Comparison of ENCODE assay signal across 25 cellular contexts in the genomic region with DNA sequence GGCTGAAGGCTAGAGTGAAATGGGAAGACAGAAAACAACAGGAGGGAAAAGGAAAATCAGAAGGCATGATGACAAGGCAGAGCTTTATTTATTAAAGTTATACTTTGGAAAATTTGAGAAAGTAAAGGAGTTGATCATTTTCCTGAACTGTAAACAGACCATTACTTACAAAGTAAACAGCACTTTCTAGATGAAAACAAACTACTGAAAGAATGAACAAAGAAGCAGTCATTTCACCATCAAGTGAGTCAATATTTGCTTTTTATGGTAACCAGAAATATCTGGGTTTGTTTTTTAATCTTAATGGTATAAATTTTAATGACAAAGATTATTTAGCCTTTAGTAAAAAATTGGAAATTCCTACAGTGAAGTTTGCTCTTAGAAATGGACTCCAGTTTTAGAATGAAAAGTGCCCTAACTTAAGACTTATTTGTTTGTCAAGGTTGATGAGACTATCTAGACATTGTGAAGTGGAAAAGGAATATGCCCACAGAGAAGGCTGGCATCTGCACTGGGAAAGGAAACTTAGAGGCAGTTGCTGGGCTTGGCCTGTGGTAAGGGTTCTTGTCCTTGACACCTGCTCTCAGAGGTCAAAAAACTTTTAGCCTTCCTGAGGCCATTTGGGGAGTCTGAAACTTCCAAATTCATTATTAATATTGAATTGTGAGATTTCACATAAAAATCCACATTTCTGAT. TPM values are rescaled to one million over a fixed set of nuclear protein-coding genes. Genes with fewer than 3 reads are reported as not detected.
"Had no signal": no experiment of that assay in that cellular context is flagged by ENCODE, and none has a peak within 500 bp of the region (broad histone marks: within the 10 kb centered on the region; RNA-seq: fewer than 3 reads in every experiment).

No MANE protein-coding gene starts in this region.

- H3K4me1 ChIP-seq: esophagus squamous epithelium, foreskin keratinocyte, parathyroid adenoma, psoas muscle, suprapubic skin, thyroid gland, upper lobe of left lung, vagina had no signal

- H3K4me2 ChIP-seq: hepatocyte had no signal

- H3K36me3 ChIP-seq: esophagus squamous epithelium, right lobe of liver, suprapubic skin, thyroid gland, upper lobe of left lung, vagina had no signal

- H3K27ac ChIP-seq: esophagus squamous epithelium, foreskin keratinocyte, hepatocyte, parathyroid adenoma, psoas muscle, right lobe of liver, suprapubic skin, thyroid gland, upper lobe of left lung, vagina had no signal

- H3K9me3 ChIP-seq: esophagus squamous epithelium, right lobe of liver, suprapubic skin, thyroid gland, vagina had no signal

- DNase-seq: effector memory CD8-positive, alpha-beta T cell; esophagus squamous epithelium; foreskin keratinocyte; left colon; left ventricle myocardium superior; mesendoderm; naive thymus-derived CD4-positive, alpha-beta T cell; nephron progenitor cell; psoas muscle; retina; right lobe of liver; stimulated activated CD4-positive, alpha-beta T cell treated with anti-CD3 and anti-CD28 coated beads, Interleukin-4, amount 100 ng/mL, for 1 hour; stimulated activated CD8-positive, alpha-beta memory T cell treated with anti-CD3 and anti-CD28 coated beads, Interleukin-4, amount 100 ng/mL, for 48 hours; stimulated activated naive CD8-positive, alpha-beta T cell treated with anti-CD3 and anti-CD28 coated beads, Interleukin-15, Interleukin-2, amounts not matched to agents 100 U/mL and 50 U/mL, for 24 hours; thyroid gland; upper lobe of left lung had no signal

- H3K27ac Mint-ChIP-seq: dendritic cell treated with granulocyte-macrophage colony-stimulating factor and Interleukin-4, amounts not matched to agents 40 ng/mL and 50 ng/mL, for 4 days; effector memory CD8-positive, alpha-beta T cell; nephron progenitor cell; stimulated activated effector memory CD8-positive, alpha-beta T cell treated with anti-CD3 and anti-CD28 coated beads, Interleukin-12 subunit alpha, Interleukin-12 subunit beta, amount 100 ng/mL, for 72 hours had no signal

- H3K27me3 ChIP-seq: esophagus squamous epithelium, hepatocyte, right lobe of liver, suprapubic skin, thyroid gland, upper lobe of left lung, vagina had no signal

- H3K4me3 Mint-ChIP-seq: dendritic cell treated with granulocyte-macrophage colony-stimulating factor and Interleukin-4, amounts not matched to agents 40 ng/mL and 50 ng/mL, for 4 days; effector memory CD8-positive, alpha-beta T cell; naive thymus-derived CD4-positive, alpha-beta T cell; nephron progenitor cell; stimulated activated effector memory CD8-positive, alpha-beta T cell treated with anti-CD3 and anti-CD28 coated beads, Interleukin-12 subunit alpha, Interleukin-12 subunit beta, amount 100 ng/mL, for 72 hours had no signal

- ATAC-seq: effector memory CD8-positive, alpha-beta T cell; foreskin keratinocyte; left colon; left ventricle myocardium superior; naive thymus-derived CD4-positive, alpha-beta T cell; psoas muscle; stimulated activated effector memory CD8-positive, alpha-beta T cell treated with anti-CD3 and anti-CD28 coated beads, Interleukin-12 subunit alpha, Interleukin-12 subunit beta, amount 100 ng/mL, for 72 hours; stimulated activated naive CD8-positive, alpha-beta T cell treated with anti-CD3 and anti-CD28 coated beads, Interleukin-15, Interleukin-2, amounts not matched to agents 100 U/mL and 50 U/mL, for 24 hours had no signal

- H3K4me3 ChIP-seq: esophagus squamous epithelium, hepatocyte, psoas muscle, right lobe of liver, suprapubic skin, thyroid gland, upper lobe of left lung, vagina had no signal

- H3K4me1 Mint-ChIP-seq: nephron progenitor cell; stimulated activated effector memory CD8-positive, alpha-beta T cell treated with anti-CD3 and anti-CD28 coated beads, Interleukin-12 subunit alpha, Interleukin-12 subunit beta, amount 100 ng/mL, for 72 hours had no signal

RNA-seq across cellular contexts. Expression of a gene that starts 47.2 kb away (rescaled TPM):
- total RNA-seq: epithelial cell of proximal tubule, foreskin keratinocyte, kidney epithelial cell, lung microvascular endothelial cell, thyroid gland had no signal
- polyA plus RNA-seq: naive thymus-derived CD4-positive, alpha-beta T cell had no signal
